Comparison of ENCODE assay signal across 18 cellular contexts in genomic region chr6:3077430-3077829, GRCh38. TPM values are rescaled to one million over a fixed set of nuclear protein-coding genes. Genes with fewer than 3 reads are reported as not detected.
DNase-seq lines count a peak whose midpoint lies in the region; ATAC-seq and TF ChIP-seq lines count a peak whose summit lies in the region.
"Had no signal": no experiment of that assay in that cellular context is flagged by ENCODE, and none has a peak within 500 bp of the region (broad histone marks: within the 10 kb centered on the region; RNA-seq: fewer than 3 reads in every experiment).

No MANE protein-coding gene starts in this region.

- H3K36me3 Mint-ChIP-seq in activated T-cell treated with anti-CD3 and anti-CD28 coated beads, Interleukin-2, amount 50 U/mL, for 24 hours (ENCODE audit: low read depth): peaks cover 77% of the 10 kb centered on the region
- peaks cover 14 to 31% of the 10 kb centered on the region in 2 donors for H3K36me3 Mint-ChIP-seq in activated T-cell treated with anti-CD3 and anti-CD28 coated beads, Interleukin-2, amount 50 U/mL, for 72 hours (ENCODE audit: insufficient read depth in 2 of 2)
- peaks cover 55% of the 10 kb centered on the region for H3K36me3 Mint-ChIP-seq in activated T-helper 2 cell treated with anti-CD3 and anti-CD28 coated beads, Interferon-gamma antibody, Interleukin-2, Interleukin-4, amounts not matched to agents 10 μg/mL and 5 μg/mL and 100 μg/mL, durations not matched to agents 14 hours and 24 hours and 36 hours (ENCODE audit: low read depth)
- H3K36me3 Mint-ChIP-seq in stimulated activated naive B cell treated with anti-CD40 and anti-IgM and Interleukin-4, amounts not matched to agents 10 μg/mL and 1 μg/mL and 100 μg/mL, for 72 hours: peaks cover 37 to 51% of the 10 kb centered on the region in 2 donors

- no peaks in the 10 kb centered on the region for H3K9me3 ChIP-seq in iPS-20b (ENCODE audit: insufficient read depth, low read depth, low read length)
- H3K9me3 ChIP-seq: A549, HAP-1, Peyer's patch had no signal

- H3K4me3 Mint-ChIP-seq in activated T-cell treated with anti-CD3 and anti-CD28 coated beads, Interleukin-2, amount 50 U/mL, for 24 hours: no peak overlapping the region
- no peak overlapping the region for H3K4me3 Mint-ChIP-seq in activated T-cell treated with anti-CD3 and anti-CD28 coated beads, Interleukin-2, amount 50 U/mL, for 72 hours
- H3K4me3 Mint-ChIP-seq in activated T-helper 2 cell treated with anti-CD3 and anti-CD28 coated beads, Interferon-gamma antibody, Interleukin-2, Interleukin-4, amounts not matched to agents 10 μg/mL and 5 μg/mL and 100 μg/mL, durations not matched to agents 14 hours and 24 hours and 36 hours (ENCODE audit: low read depth): no peak overlapping the region
- H3K4me3 Mint-ChIP-seq in stimulated activated naive B cell treated with anti-CD40 and anti-IgM and Interleukin-4, amounts not matched to agents 10 μg/mL and 1 μg/mL and 100 μg/mL, for 72 hours: no peak overlapping the region
- H3K4me3 Mint-ChIP-seq: IgD-negative memory B cell had no signal

- H3K36me3 ChIP-seq in iPS-20b (ENCODE audit: insufficient read depth, low read depth, low read length): peaks cover 51% of the 10 kb centered on the region

- intact Hi-C loops in activated T-helper 2 cell treated with anti-CD3 and anti-CD28 coated beads, Interferon-gamma antibody, Interleukin-2, Interleukin-4, amounts not matched to agents 10 μg/mL and 5 μg/mL and 100 μg/mL, durations not matched to agents 14 hours and 24 hours and 36 hours (cut with micrococcal nuclease): no loop called here

- peak overlapping the region; percentile 22 for H3K27ac ChIP-seq in iPS-20b (ENCODE audit: low read length)
- H3K27ac ChIP-seq in RWPE1: no peak overlapping the region
- H3K27ac ChIP-seq: A549, Peyer's patch, SK-N-MC had no signal

- CTCF ChIA-PET in RWPE1 (lab: Yijun Ruan, JAX): no interaction called here

- no peaks in the 10 kb centered on the region for H3K27me3 ChIP-seq in iPS-20b (ENCODE audit: insufficient read depth, low read length)
- H3K27me3 ChIP-seq: Peyer's patch had no signal

- H3K4me1 ChIP-seq in iPS-20b (ENCODE audit: insufficient read depth, low read length): peaks cover 18% of the 10 kb centered on the region; the same call in 1 of the 2 replicates

- no peak for TF ChIP-seq CTCF in RWPE1 (conservative IDR thresholded peaks at IDR 0.05; ENCODE audit: low read depth)

- H3K27ac Mint-ChIP-seq in activated T-cell treated with anti-CD3 and anti-CD28 coated beads, Interleukin-2, amount 50 U/mL, for 24 hours: peak overlapping the region; percentile 38
- no peak overlapping the region for H3K27ac Mint-ChIP-seq in activated T-cell treated with anti-CD3 and anti-CD28 coated beads, Interleukin-2, amount 50 U/mL, for 72 hours
- peak overlapping the region; percentile 25 for H3K27ac Mint-ChIP-seq in activated T-helper 2 cell treated with anti-CD3 and anti-CD28 coated beads, Interferon-gamma antibody, Interleukin-2, Interleukin-4, amounts not matched to agents 10 μg/mL and 5 μg/mL and 100 μg/mL, durations not matched to agents 14 hours and 24 hours and 36 hours
- no peak overlapping the region for H3K27ac Mint-ChIP-seq in stimulated activated naive B cell treated with anti-CD40 and anti-IgM and Interleukin-4, amounts not matched to agents 10 μg/mL and 1 μg/mL and 100 μg/mL, for 72 hours

- no peaks in the 10 kb centered on the region for H3K9me3 Mint-ChIP-seq in activated T-cell treated with anti-CD3 and anti-CD28 coated beads, Interleukin-2, amount 50 U/mL, for 24 hours
- H3K9me3 Mint-ChIP-seq in activated T-cell treated with anti-CD3 and anti-CD28 coated beads, Interleukin-2, amount 50 U/mL, for 72 hours: no peaks in the 10 kb centered on the region
- H3K9me3 Mint-ChIP-seq in activated T-helper 2 cell treated with anti-CD3 and anti-CD28 coated beads, Interferon-gamma antibody, Interleukin-2, Interleukin-4, amounts not matched to agents 10 μg/mL and 5 μg/mL and 100 μg/mL, durations not matched to agents 14 hours and 24 hours and 36 hours: no peaks in the 10 kb centered on the region
- peaks cover 0 to 2% of the 10 kb centered on the region in 2 donors for H3K9me3 Mint-ChIP-seq in stimulated activated naive B cell treated with anti-CD40 and anti-IgM and Interleukin-4, amounts not matched to agents 10 μg/mL and 1 μg/mL and 100 μg/mL, for 72 hours
- H3K9me3 Mint-ChIP-seq: IgD-negative memory B cell had no signal

- peaks cover 43% of the 10 kb centered on the region for H3K4me1 Mint-ChIP-seq in activated T-cell treated with anti-CD3 and anti-CD28 coated beads, Interleukin-2, amount 50 U/mL, for 24 hours (ENCODE audit: low read depth)
- H3K4me1 Mint-ChIP-seq in activated T-cell treated with anti-CD3 and anti-CD28 coated beads, Interleukin-2, amount 50 U/mL, for 72 hours (ENCODE audit: low read depth): peaks cover 34% of the 10 kb centered on the region
- peaks cover 31% of the 10 kb centered on the region for H3K4me1 Mint-ChIP-seq in activated T-helper 2 cell treated with anti-CD3 and anti-CD28 coated beads, Interferon-gamma antibody, Interleukin-2, Interleukin-4, amounts not matched to agents 10 μg/mL and 5 μg/mL and 100 μg/mL, durations not matched to agents 14 hours and 24 hours and 36 hours (ENCODE audit: low read depth)
- H3K4me1 Mint-ChIP-seq in stimulated activated naive B cell treated with anti-CD40 and anti-IgM and Interleukin-4, amounts not matched to agents 10 μg/mL and 1 μg/mL and 100 μg/mL, for 72 hours: peaks cover 24 to 43% of the 10 kb centered on the region in 2 donors

- DNase-seq in activated T-cell treated with anti-CD3 and anti-CD28 coated beads, Interleukin-2, amount 50 U/mL, for 24 hours: no peak
- DNase-seq in activated T-cell treated with anti-CD3 and anti-CD28 coated beads, Interleukin-2, amount 50 U/mL, for 72 hours: no peak
- no peak for DNase-seq in activated T-helper 2 cell treated with anti-CD3 and anti-CD28 coated beads, Interferon-gamma antibody, Interleukin-2, Interleukin-4, amounts not matched to agents 10 μg/mL and 5 μg/mL and 100 μg/mL, durations not matched to agents 14 hours and 24 hours and 36 hours (ENCODE audit: low spot score)
- no peak for DNase-seq in stimulated activated naive B cell treated with anti-CD40 and anti-IgM and Interleukin-4, amounts not matched to agents 10 μg/mL and 1 μg/mL and 100 μg/mL, for 72 hours
- DNase-seq in RWPE1 (ENCODE audit: low spot score) (no peak), GF-D8 (lab: John Stamatoyannopoulos, UW) (no peak)
- no peak for DNase-seq in activated CD8-positive, alpha-beta memory T cell treated with anti-CD3 and anti-CD28 coated beads, Interleukin-2, amount 50 U/mL, for 4 hours
- DNase-seq: C1 segment of cervical spinal cord, DMS 273 treated with DMSO at 0.1 percent for 48 hours, NCI-H1417 treated with DMSO at 0.1 percent for 48 hours, NCI-H2029, Peyer's patch, Right ventricle myocardium superior had no signal

- POLR2A ChIA-PET in RWPE1 (lab: Yijun Ruan, JAX; ENCODE audit: low non-redundant PET): no interaction called here

- H3K4me3 ChIP-seq in iPS-20b (ENCODE audit: low read length): no peak overlapping the region
- H3K4me3 ChIP-seq: A549, HAP-1, Peyer's patch, SK-N-MC had no signal

- peak overlapping the region; percentile 13; the same call in 1 of the 2 replicates for H3K9ac ChIP-seq in iPS-20b (ENCODE audit: low read depth, low read length)

- no peaks in the 10 kb centered on the region for H3K27me3 Mint-ChIP-seq in activated T-cell treated with anti-CD3 and anti-CD28 coated beads, Interleukin-2, amount 50 U/mL, for 24 hours
- H3K27me3 Mint-ChIP-seq in activated T-cell treated with anti-CD3 and anti-CD28 coated beads, Interleukin-2, amount 50 U/mL, for 72 hours (ENCODE audit: low read depth): no peaks in the 10 kb centered on the region
- H3K27me3 Mint-ChIP-seq in activated T-helper 2 cell treated with anti-CD3 and anti-CD28 coated beads, Interferon-gamma antibody, Interleukin-2, Interleukin-4, amounts not matched to agents 10 μg/mL and 5 μg/mL and 100 μg/mL, durations not matched to agents 14 hours and 24 hours and 36 hours (ENCODE audit: low read depth): no peaks in the 10 kb centered on the region
- H3K27me3 Mint-ChIP-seq in stimulated activated naive B cell treated with anti-CD40 and anti-IgM and Interleukin-4, amounts not matched to agents 10 μg/mL and 1 μg/mL and 100 μg/mL, for 72 hours: no peaks in the 10 kb centered on the region

- ATAC-seq in activated T-cell treated with anti-CD3 and anti-CD28 coated beads, Interleukin-2, amount 50 U/mL, for 72 hours (replicated peaks in 1 of 2): no peak
- ATAC-seq in stimulated activated naive B cell treated with anti-CD40 and anti-IgM and Interleukin-4, amounts not matched to agents 10 μg/mL and 1 μg/mL and 100 μg/mL, for 72 hours (replicated peaks): peak; percentile 45 to 62
- ATAC-seq: A549 had no signal

RNA-seq across cellular contexts. Expression of gene RIPK1, which starts 9.1 kb away (rescaled TPM):
- 10 to 100 TPM; 21.9 to 23.6 TPM for total RNA-seq in activated T-cell treated with anti-CD3 and anti-CD28 coated beads, Interleukin-2, amount 50 U/mL, for 72 hours
- 18.3 and 19.0 TPM in 2 replicates for total RNA-seq in activated T-helper 2 cell treated with anti-CD3 and anti-CD28 coated beads, Interferon-gamma antibody, Interleukin-2, Interleukin-4, amounts not matched to agents 10 μg/mL and 5 μg/mL and 100 μg/mL, durations not matched to agents 14 hours and 24 hours and 36 hours

RNA-seq across cellular contexts. Expression of gene BPHL, which starts 41.1 kb away (rescaled TPM):
- total RNA-seq in activated T-cell treated with anti-CD3 and anti-CD28 coated beads, Interleukin-2, amount 50 U/mL, for 72 hours: 10 to 100 TPM; 12.5 to 14.8 TPM
- total RNA-seq in activated T-helper 2 cell treated with anti-CD3 and anti-CD28 coated beads, Interferon-gamma antibody, Interleukin-2, Interleukin-4, amounts not matched to agents 10 μg/mL and 5 μg/mL and 100 μg/mL, durations not matched to agents 14 hours and 24 hours and 36 hours: 12.1 and 15.8 TPM in 2 replicates

Comparison
In these comparisons a context has a peak if more than half of its experiments do, and no peak if none do; other contexts are left out.
1. H3K27ac Mint-ChIP-seq: peak in activated T-cell treated with anti-CD3 and anti-CD28 coated beads, Interleukin-2, amount 50 U/mL, for 24 hours (single experiment) and activated T-helper 2 cell treated with anti-CD3 and anti-CD28 coated beads, Interferon-gamma antibody, Interleukin-2, Interleukin-4, amounts not matched to agents 10 μg/mL and 5 μg/mL and 100 μg/mL, durations not matched to agents 14 hours and 24 hours and 36 hours (single experiment); none in activated T-cell treated with anti-CD3 and anti-CD28 coated beads, Interleukin-2, amount 50 U/mL, for 72 hours (single experiment) and stimulated activated naive B cell treated with anti-CD40 and anti-IgM and Interleukin-4, amounts not matched to agents 10 μg/mL and 1 μg/mL and 100 μg/mL, for 72 hours (single experiment).
2. ATAC-seq: peak in stimulated activated naive B cell treated with anti-CD40 and anti-IgM and Interleukin-4, amounts not matched to agents 10 μg/mL and 1 μg/mL and 100 μg/mL, for 72 hours (2 of 2); none in activated T-cell treated with anti-CD3 and anti-CD28 coated beads, Interleukin-2, amount 50 U/mL, for 72 hours (0 of 2).